ENCODE assay signal across 1 cellular context in the genomic region with DNA sequence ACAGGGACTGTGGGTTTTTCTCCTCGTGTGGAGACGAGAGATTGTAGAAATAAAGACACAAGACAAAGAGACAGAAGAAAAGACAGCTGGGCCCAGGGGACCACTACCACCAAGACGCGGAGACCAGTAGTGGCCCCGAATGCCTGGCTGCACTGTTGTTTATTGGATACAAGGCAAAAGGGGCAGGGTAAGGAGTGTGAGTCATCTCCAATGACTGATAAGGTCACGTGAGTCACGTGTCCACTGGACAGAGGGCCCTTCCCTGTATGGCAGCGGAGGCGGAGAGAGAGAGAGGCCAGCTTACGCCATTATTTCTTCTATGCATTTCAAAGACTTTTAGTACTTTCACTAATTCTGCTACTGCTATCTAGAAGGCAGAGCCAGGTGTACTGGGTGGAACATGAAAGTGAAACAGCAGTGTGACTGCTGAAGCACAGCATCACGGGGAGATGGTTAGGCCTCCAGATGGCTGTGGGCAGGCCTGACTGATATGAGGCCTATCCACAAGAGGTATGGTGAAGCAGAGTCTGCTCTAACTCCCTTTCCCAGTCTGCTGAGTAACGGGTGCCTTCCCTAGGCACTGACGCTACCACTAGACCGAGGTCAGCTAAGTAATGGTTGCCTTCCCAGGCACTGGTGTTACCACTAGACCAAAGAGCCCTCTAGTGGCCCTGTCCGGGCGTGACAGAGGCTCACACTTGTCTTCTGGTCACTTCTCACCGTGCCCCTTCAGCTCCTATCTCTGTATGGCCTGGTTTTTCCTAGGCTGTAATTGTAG.
TF ChIP-seq lines count a peak whose summit lies in the region.

No MANE protein-coding gene starts in this region.

TF ChIP-seq in H1, 55 proteins besides CTCF, POLR2A, EP300 and RAD21:
- TF ChIP-seq BACH1 (IDR thresholded peaks at IDR 0.05; ENCODE audit: low read length), result peak; percentile 46; the same call in 1 of the 2 replicates
- TF ChIP-seq TCF12 (IDR thresholded peaks at IDR 0.05; ENCODE audit: low read depth, low read length), result 0 out of 2 replicates have a peak, but pooled peaks have one; percentile 19
- 0 out of 2 replicates have a peak, but pooled peaks have one; percentile 17 for TF ChIP-seq TEAD4 (IDR thresholded peaks at IDR 0.05; ENCODE audit: low read depth, low read length)
- TF ChIP-seq YY1 (IDR thresholded peaks at IDR 0.05; ENCODE audit: low read depth, low read length), result peak; percentile 81
- TF ChIP-seq MAFK (IDR thresholded peaks at IDR 0.05; ENCODE audit: low read depth, low read length), result peak; percentile 25; the same call in 1 of the 2 replicates
